In the genomic region with DNA sequence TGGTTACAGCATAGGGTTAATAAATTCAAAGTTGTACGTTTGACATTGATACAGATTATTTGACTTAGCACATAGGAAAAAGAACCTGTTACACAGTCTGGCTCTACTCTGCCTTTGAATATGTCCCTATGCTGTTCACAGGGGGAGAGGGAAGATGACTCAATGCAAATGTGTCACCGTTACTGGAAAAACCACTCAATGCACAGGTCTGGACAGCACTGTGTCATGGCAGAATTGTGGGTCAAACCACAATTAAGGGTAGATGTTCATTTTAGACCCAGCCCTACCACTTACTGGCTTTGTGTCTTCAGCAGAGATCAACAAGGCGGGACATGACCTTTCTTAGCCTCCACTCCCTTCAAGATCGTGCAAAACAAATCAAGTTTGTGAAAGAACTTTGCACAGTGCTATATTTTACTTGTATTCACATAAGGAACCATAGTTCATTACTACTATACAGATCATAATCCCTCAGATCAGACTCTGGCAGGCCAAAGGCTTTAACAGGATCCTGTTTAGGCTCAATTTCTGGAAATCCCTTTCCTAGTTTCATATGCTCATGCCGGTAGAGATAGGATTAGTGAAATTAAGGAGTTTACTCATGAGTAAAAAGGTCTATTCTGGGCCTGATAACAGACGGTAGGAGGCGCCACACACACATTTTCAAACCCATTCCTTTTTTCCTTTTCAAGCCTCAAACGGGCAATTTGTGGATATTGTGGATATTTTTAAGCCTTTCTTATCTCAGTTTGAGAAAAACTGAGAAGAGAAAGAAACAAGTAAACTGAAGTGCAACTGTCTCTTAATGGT, we compare ENCODE assay signal across 8 cellular contexts. TPM values are rescaled to one million over a fixed set of nuclear protein-coding genes. Genes with fewer than 3 reads are reported as not detected.
DNase-seq lines count a peak whose midpoint lies in the region; ATAC-seq and TF ChIP-seq lines count a peak whose summit lies in the region.

No MANE protein-coding gene starts in this region.

- no TSS peak for BruUV-seq in HCT116 (replicated peaks; lab: Mats Ljungman, UMichigan)

- H3K9me3 ChIP-seq in DND-41 (ENCODE audit: insufficient read depth, low read length, severe bottlenecking): no peaks in the 10 kb centered on the region
- no peaks in the 10 kb centered on the region for H3K9me3 ChIP-seq in HCT116 (ENCODE audit: control insufficient read depth in 1 of 2, insufficient read depth in 1 of 2, low read depth in 1 of 2, low read length in 2 of 2)
- H3K9me3 ChIP-seq in effector memory CD4-positive, alpha-beta T cell (ENCODE audit: control insufficient read depth, low read length): no peaks in the 10 kb centered on the region
- H3K9me3 ChIP-seq in Karpas-422 (ENCODE audit: low read length): no peaks in the 10 kb centered on the region

- H3K9me3 Mint-ChIP-seq in osteocyte (ENCODE audit: unreplicated experiment): no peaks in the 10 kb centered on the region

- H3K36me3 ChIP-seq in DND-41 (ENCODE audit: insufficient read depth, low read length) (peaks cover 96% of the 10 kb centered on the region), HCT116 (ENCODE audit: control insufficient read depth in 1 of 2, insufficient read depth in 2 of 2, low read length in 2 of 2) (peaks cover 16 to 18% of the 10 kb centered on the region in 2 experiments; a peak in 3 of 4 replicates), Karpas-422 (ENCODE audit: insufficient read depth, low read length) (peaks cover 21% of the 10 kb centered on the region; the same call in 1 of the 2 replicates)
- H3K36me3 ChIP-seq in effector memory CD4-positive, alpha-beta T cell (ENCODE audit: control insufficient read depth, insufficient read depth, low read length): peaks cover 65% of the 10 kb centered on the region

- H4K20me1 ChIP-seq in DND-41 (ENCODE audit: insufficient read depth, low read length): 0 out of 2 replicates have a peak, but pooled peaks cover 6% of the 10 kb centered on the region
- H4K20me1 ChIP-seq in HCT116 (ENCODE audit: insufficient read depth): no peaks in the 10 kb centered on the region
- no peaks in the 10 kb centered on the region for H4K20me1 ChIP-seq in Karpas-422 (ENCODE audit: insufficient read depth, low read depth, low read length)

- H3K4me1 Mint-ChIP-seq in osteocyte (ENCODE audit: unreplicated experiment): peaks cover 22% of the 10 kb centered on the region

- POLR2A ChIA-PET in HCT116 (lab: Charles Lee): no interaction called here

- CTCF ChIA-PET in HCT116 (lab: Charles Lee): no interaction called here

- H3K4me3 ChIP-seq in DND-41 (ENCODE audit: low read depth in 1 of 2, low read length in 2 of 2) (no peak overlapping the region), HCT116 (replicated peaks in 1 of 2; ENCODE audit: low read depth in 1 of 2, low read length in 2 of 2) (no peak overlapping the region), Karpas-422 (ENCODE audit: low read length) (no peak overlapping the region)
- no peak overlapping the region for H3K4me3 ChIP-seq in effector memory CD4-positive, alpha-beta T cell (ENCODE audit: insufficient read depth, low read depth, low read length, poor library complexity, severe bottlenecking)

- no peak overlapping the region for H3K27ac Mint-ChIP-seq in osteocyte (ENCODE audit: unreplicated experiment)

- no peak overlapping the region for H3K9ac ChIP-seq in DND-41 (ENCODE audit: low read depth, low read length)
- no peak overlapping the region for H3K9ac ChIP-seq in HCT116 (ENCODE audit: low read length)
- no peak overlapping the region for H3K9ac ChIP-seq in Karpas-422 (ENCODE audit: low read length)

- intact Hi-C loops in HCT116 (cut with micrococcal nuclease): no loop called here

- H3K4me1 ChIP-seq in DND-41 (ENCODE audit: insufficient read depth, low read length): no peaks in the 10 kb centered on the region
- peaks cover 4 to 20% of the 10 kb centered on the region in 2 experiments; a peak in 3 of 4 replicates for H3K4me1 ChIP-seq in HCT116 (ENCODE audit: control insufficient read depth in 1 of 2, insufficient read depth in 2 of 2, low read length in 2 of 2)
- H3K4me1 ChIP-seq in effector memory CD4-positive, alpha-beta T cell (ENCODE audit: control insufficient read depth, insufficient read depth, low read length, poor library complexity, severe bottlenecking): peaks cover 23% of the 10 kb centered on the region
- peaks cover 6% of the 10 kb centered on the region for H3K4me1 ChIP-seq in Karpas-422 (ENCODE audit: low read length)

- no peaks in the 10 kb centered on the region for H3K27me3 Mint-ChIP-seq in osteocyte (ENCODE audit: unreplicated experiment)

- no peak for DNase-seq in DND-41
- peak; percentile 37 for DNase-seq in HCT116 (ENCODE audit: low read depth, low spot score)
- peak; percentile 50 for DNase-seq in T-helper 22 cell (ENCODE audit: low read depth)
- DNase-seq in effector memory CD4-positive, alpha-beta T cell: peak; percentile 34 to 48 (median 43)
- peak; percentile 48 to 69 for DNase-seq in stimulated activated CD4-positive, alpha-beta T cell treated with anti-CD3 and anti-CD28 coated beads, Interleukin-2, amount 100 ng/mL, for 24 hours
- DNase-seq in NCI-H345 treated with DMSO at 0.1 percent for 48 hours (lab: John Stamatoyannopoulos, UW; ENCODE audit: unreplicated experiment): no peak
- no peak for DNase-seq in osteocyte (ENCODE audit: extremely low spot score, unreplicated experiment)
- DNase-seq in Karpas-422: no peak

- H3K36me3 Mint-ChIP-seq in osteocyte (ENCODE audit: unreplicated experiment): peaks cover 35% of the 10 kb centered on the region

- peak; percentile 20; the same call in 1 of the 2 replicates for TF ChIP-seq RAD21 in HCT116 (IDR thresholded peaks at IDR 0.05; ENCODE audit: low read depth)

- peak; percentile 13 for TF ChIP-seq CTCF in DND-41 (IDR thresholded peaks at IDR 0.05; ENCODE audit: borderline replicate concordance, extremely low read depth, low read length, poor library complexity, severe bottlenecking)
- peak in 1 of 3 experiments; percentile 46; a peak in 2 of 6 replicates for TF ChIP-seq CTCF in HCT116 (IDR thresholded peaks at IDR 0.05 in 2 of 3, conservative IDR thresholded peaks at IDR 0.05 in 1 of 3; ENCODE audit: borderline replicate concordance in 1 of 3, insufficient read depth in 1 of 3, low read depth in 2 of 3, low read length in 2 of 3)
- no peak for TF ChIP-seq CTCF in osteocyte (IDR thresholded peaks at IDR 0.05)

- H3K27ac ChIP-seq in DND-41 (ENCODE audit: low read length): no peak overlapping the region
- no peak overlapping the region for H3K27ac ChIP-seq in HCT116 (ENCODE audit: low read depth, low read length)
- H3K27ac ChIP-seq in effector memory CD4-positive, alpha-beta T cell (ENCODE audit: insufficient read depth, low read length, poor library complexity, severe bottlenecking): peak overlapping the region; percentile 54
- no peak overlapping the region for H3K27ac ChIP-seq in Karpas-422 (ENCODE audit: low read length)

- no peak overlapping the region for H3K4me3 Mint-ChIP-seq in osteocyte (ENCODE audit: unreplicated experiment)

- H3K9me2 ChIP-seq in HCT116 (ENCODE audit: insufficient read depth) (no peaks in the 10 kb centered on the region), Karpas-422 (replicated peaks; ENCODE audit: insufficient read depth, low read length) (no peaks in the 10 kb centered on the region)

- H3K27me3 ChIP-seq in DND-41 (ENCODE audit: insufficient read depth, low read length, poor library complexity) (no peaks in the 10 kb centered on the region), HCT116 (ENCODE audit: insufficient read depth, low read length) (no peaks in the 10 kb centered on the region), Karpas-422 (ENCODE audit: low read length) (no peaks in the 10 kb centered on the region)
- H3K27me3 ChIP-seq in effector memory CD4-positive, alpha-beta T cell (replicated peaks; ENCODE audit: control insufficient read depth, insufficient read depth, low read length, poor library complexity, severe bottlenecking): no peaks in the 10 kb centered on the region

- RAD21 ChIA-PET in HCT116 (lab: Charles Lee; ENCODE audit: low non-redundant PET in 1 of 2, low total read pairs in 2 of 2, uncharacterized antibody in 2 of 2, unreplicated experiment in 2 of 2): no interaction called here

- no peaks in the 10 kb centered on the region for H3K79me2 ChIP-seq in DND-41 (ENCODE audit: insufficient read depth, low read length)
- no peaks in the 10 kb centered on the region for H3K79me2 ChIP-seq in HCT116 (ENCODE audit: insufficient read depth, low read length)
- no peaks in the 10 kb centered on the region for H3K79me2 ChIP-seq in Karpas-422 (ENCODE audit: low read length)

- H3K4me2 ChIP-seq in DND-41 (ENCODE audit: insufficient read depth, low read length): no peak overlapping the region
- H3K4me2 ChIP-seq in HCT116 (ENCODE audit: low read length): peak overlapping the region; percentile 37
- no peak overlapping the region for H3K4me2 ChIP-seq in Karpas-422 (ENCODE audit: low read depth, low read length, poor library complexity, severe bottlenecking)

- peak; percentile 30; the same call in 1 of the 3 replicates for ATAC-seq in DND-41 (ENCODE audit: insufficient read depth, low read depth)
- peak; percentile 88 for ATAC-seq in HCT116

- no peak for TF ChIP-seq POLR2A in HCT116 (IDR thresholded peaks at IDR 0.05; ENCODE audit: borderline replicate concordance, extremely low read depth, insufficient read depth, insufficient read length)

- H2AFZ ChIP-seq in DND-41 (ENCODE audit: low read depth, low read length) (no peak overlapping the region), HCT116 (ENCODE audit: low read depth, low read length, poor library complexity, severe bottlenecking) (no peak overlapping the region), Karpas-422 (ENCODE audit: low read length) (no peak overlapping the region)

RNA-seq across cellular contexts. Expression of gene EIF2D, which starts 22.0 kb away (rescaled TPM):
- total RNA-seq in HCT116 (2021; ENCODE audit: unreplicated experiment): 54.8 TPM
- 55.0 and 68.5 TPM in 2 replicates for polyA plus RNA-seq in HCT116 (2012)
- total RNA-seq in osteocyte: 53.2 and 56.8 TPM in 2 replicates
- 51.8 and 106 TPM in 2 replicates for total RNA-seq in Karpas-422 (2014; rRNA removed; shearing (Covaris generic); ENCODE audit: low replicate concordance)

RNA-seq across cellular contexts. Expression of gene DYRK3, which starts 45.1 kb away (rescaled TPM):
- total RNA-seq in HCT116 (2021; ENCODE audit: unreplicated experiment) (7.1 TPM), osteocyte (1.7 and 2.1 TPM in 2 replicates)
- polyA plus RNA-seq in HCT116 (2012): 2.5 and 3.1 TPM in 2 replicates
- total RNA-seq in Karpas-422 (2014; rRNA removed; shearing (Covaris generic); ENCODE audit: low replicate concordance): 0.93 and 2.4 TPM in 2 replicates

Comparison
In these comparisons a context has a peak if more than half of its experiments do, and no peak if none do; other contexts are left out.
1. DNase-seq: peak in HCT116 (single experiment), T-helper 22 cell (single experiment), effector memory CD4-positive, alpha-beta T cell (3 of 3) and stimulated activated CD4-positive, alpha-beta T cell treated with anti-CD3 and anti-CD28 coated beads, Interleukin-2, amount 100 ng/mL, for 24 hours (2 of 2); none in DND-41 (single experiment), NCI-H345 treated with DMSO at 0.1 percent for 48 hours (single experiment), osteocyte (single experiment) and Karpas-422 (single experiment).